In the genomic region with DNA sequence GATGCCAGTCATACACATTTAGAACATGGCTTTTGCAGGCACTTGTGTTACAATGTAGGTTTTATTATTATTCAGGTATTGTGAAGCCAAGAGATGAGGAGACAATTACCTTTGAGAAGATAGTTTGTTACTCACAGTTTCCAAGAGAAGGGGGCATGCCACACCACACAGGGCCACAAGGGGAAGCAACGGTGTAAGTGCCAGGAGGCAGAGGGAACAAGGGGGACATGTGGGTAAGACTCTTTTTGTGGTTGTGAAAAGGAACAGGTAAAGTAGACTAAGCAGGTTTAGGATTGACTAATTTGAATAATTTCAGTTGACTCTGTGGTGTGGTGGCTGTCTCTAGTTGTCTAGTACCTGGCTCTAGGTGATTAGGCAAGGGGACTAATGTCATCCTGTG, we compare ENCODE assay signal across 1 cellular context.
TF ChIP-seq lines count a peak whose summit lies in the region.

No MANE protein-coding gene starts in this region.

TF ChIP-seq in GM12878, 131 proteins besides CTCF, POLR2A, EP300 and RAD21:
- TF ChIP-seq CBX5 (IDR thresholded peaks at IDR 0.05; ENCODE audit: low read depth) = no peak
- no peak for TF ChIP-seq SPI1 (IDR thresholded peaks at IDR 0.05; ENCODE audit: borderline replicate concordance, insufficient read depth, low read depth, low read length)
- TF ChIP-seq, protein P1, sequence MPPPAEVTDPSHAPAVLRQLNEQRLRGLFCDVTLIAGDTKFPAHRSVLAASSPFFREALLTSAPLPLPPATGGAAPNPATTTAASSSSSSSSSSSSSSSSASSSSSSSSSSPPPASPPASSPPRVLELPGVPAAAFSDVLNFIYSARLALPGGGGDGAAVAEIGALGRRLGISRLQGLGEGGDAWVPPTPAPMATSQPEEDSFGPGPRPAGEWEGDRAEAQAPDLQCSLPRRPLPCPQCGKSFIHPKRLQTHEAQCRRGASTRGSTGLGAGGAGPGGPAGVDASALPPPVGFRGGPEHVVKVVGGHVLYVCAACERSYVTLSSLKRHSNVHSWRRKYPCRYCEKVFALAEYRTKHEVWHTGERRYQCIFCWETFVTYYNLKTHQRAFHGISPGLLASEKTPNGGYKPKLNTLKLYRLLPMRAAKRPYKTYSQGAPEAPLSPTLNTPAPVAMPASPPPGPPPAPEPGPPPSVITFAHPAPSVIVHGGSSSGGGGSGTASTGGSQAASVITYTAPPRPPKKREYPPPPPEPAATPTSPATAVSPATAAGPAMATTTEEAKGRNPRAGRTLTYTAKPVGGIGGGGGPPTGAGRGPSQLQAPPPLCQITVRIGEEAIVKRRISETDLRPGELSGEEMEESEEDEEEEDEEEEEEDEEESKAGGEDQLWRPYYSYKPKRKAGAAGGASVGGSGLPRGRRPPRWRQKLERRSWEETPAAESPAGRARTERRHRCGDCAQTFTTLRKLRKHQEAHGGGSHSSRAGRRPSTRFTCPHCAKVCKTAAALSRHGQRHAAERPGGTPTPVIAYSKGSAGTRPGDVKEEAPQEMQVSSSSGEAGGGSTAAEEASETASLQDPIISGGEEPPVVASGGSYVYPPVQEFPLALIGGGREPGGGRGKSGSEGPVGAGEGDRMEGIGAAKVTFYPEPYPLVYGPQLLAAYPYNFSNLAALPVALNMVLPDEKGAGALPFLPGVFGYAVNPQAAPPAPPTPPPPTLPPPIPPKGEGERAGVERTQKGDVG (CRISPR knock-in tag; IDR thresholded peaks at IDR 0.05) = no peak
- no peak for TF ChIP-seq ZNF24 (IDR thresholded peaks at IDR 0.05)
- TF ChIP-seq SMAD1 (IDR thresholded peaks at IDR 0.05; ENCODE audit: low read depth, partially characterized antibody) = no peak
- TF ChIP-seq POU2F2 (IDR thresholded peaks at IDR 0.05; ENCODE audit: borderline replicate concordance, low read depth, low read length) = no peak
- TF ChIP-seq SIN3A (IDR thresholded peaks at IDR 0.05; ENCODE audit: low read depth, low read length) = no peak
- TF ChIP-seq KDM1A (IDR thresholded peaks at IDR 0.05; ENCODE audit: borderline replicate concordance) = no peak
- TF ChIP-seq, protein P2, sequence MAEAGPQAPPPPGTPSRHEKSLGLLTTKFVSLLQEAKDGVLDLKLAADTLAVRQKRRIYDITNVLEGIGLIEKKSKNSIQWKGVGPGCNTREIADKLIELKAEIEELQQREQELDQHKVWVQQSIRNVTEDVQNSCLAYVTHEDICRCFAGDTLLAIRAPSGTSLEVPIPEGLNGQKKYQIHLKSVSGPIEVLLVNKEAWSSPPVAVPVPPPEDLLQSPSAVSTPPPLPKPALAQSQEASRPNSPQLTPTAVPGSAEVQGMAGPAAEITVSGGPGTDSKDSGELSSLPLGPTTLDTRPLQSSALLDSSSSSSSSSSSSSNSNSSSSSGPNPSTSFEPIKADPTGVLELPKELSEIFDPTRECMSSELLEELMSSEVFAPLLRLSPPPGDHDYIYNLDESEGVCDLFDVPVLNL (IDR thresholded peaks at IDR 0.05; ENCODE audit: low read depth, low read length) = no peak
- no peak for TF ChIP-seq EED (IDR thresholded peaks at IDR 0.05; ENCODE audit: low read depth)
- TF ChIP-seq KAT2A (conservative IDR thresholded peaks at IDR 0.05; ENCODE audit: control insufficient read depth, low read depth, low read length) = no peak
- no peak for TF ChIP-seq ZNF274 (IDR thresholded peaks at IDR 0.05; ENCODE audit: insufficient read depth, insufficient read length)
- no peak for TF ChIP-seq NFXL1 (IDR thresholded peaks at IDR 0.05; ENCODE audit: borderline replicate concordance)
- no peak for TF ChIP-seq MTA3 (IDR thresholded peaks at IDR 0.05; ENCODE audit: borderline replicate concordance, low read length)
- TF ChIP-seq TAF1 (IDR thresholded peaks at IDR 0.05; ENCODE audit: borderline replicate concordance, low read depth, low read length) = no peak
- no peak for TF ChIP-seq MEF2B (IDR thresholded peaks at IDR 0.05; ENCODE audit: partially characterized antibody, poor library complexity, severe bottlenecking)
- TF ChIP-seq SUZ12 (IDR thresholded peaks at IDR 0.05; ENCODE audit: unreplicated experiment) = no peak
- TF ChIP-seq, protein P3, sequence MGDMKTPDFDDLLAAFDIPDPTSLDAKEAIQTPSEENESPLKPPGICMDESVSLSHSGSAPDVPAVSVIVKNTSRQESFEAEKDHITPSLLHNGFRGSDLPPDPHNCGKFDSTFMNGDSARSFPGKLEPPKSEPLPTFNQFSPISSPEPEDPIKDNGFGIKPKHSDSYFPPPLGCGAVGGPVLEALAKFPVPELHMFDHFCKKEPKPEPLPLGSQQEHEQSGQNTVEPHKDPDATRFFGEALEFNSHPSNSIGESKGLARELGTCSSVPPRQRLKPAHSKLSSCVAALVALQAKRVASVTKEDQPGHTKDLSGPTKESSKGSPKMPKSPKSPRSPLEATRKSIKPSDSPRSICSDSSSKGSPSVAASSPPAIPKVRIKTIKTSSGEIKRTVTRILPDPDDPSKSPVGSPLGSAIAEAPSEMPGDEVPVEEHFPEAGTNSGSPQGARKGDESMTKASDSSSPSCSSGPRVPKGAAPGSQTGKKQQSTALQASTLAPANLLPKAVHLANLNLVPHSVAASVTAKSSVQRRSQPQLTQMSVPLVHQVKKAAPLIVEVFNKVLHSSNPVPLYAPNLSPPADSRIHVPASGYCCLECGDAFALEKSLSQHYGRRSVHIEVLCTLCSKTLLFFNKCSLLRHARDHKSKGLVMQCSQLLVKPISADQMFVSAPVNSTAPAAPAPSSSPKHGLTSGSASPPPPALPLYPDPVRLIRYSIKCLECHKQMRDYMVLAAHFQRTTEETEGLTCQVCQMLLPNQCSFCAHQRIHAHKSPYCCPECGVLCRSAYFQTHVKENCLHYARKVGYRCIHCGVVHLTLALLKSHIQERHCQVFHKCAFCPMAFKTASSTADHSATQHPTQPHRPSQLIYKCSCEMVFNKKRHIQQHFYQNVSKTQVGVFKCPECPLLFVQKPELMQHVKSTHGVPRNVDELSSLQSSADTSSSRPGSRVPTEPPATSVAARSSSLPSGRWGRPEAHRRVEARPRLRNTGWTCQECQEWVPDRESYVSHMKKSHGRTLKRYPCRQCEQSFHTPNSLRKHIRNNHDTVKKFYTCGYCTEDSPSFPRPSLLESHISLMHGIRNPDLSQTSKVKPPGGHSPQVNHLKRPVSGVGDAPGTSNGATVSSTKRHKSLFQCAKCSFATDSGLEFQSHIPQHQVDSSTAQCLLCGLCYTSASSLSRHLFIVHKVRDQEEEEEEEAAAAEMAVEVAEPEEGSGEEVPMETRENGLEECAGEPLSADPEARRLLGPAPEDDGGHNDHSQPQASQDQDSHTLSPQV (IDR thresholded peaks at IDR 0.05) = no peak
- no peak for TF ChIP-seq CHD2 (IDR thresholded peaks at IDR 0.05; ENCODE audit: borderline replicate concordance, low read depth, low read length)
- TF ChIP-seq, protein P4, sequence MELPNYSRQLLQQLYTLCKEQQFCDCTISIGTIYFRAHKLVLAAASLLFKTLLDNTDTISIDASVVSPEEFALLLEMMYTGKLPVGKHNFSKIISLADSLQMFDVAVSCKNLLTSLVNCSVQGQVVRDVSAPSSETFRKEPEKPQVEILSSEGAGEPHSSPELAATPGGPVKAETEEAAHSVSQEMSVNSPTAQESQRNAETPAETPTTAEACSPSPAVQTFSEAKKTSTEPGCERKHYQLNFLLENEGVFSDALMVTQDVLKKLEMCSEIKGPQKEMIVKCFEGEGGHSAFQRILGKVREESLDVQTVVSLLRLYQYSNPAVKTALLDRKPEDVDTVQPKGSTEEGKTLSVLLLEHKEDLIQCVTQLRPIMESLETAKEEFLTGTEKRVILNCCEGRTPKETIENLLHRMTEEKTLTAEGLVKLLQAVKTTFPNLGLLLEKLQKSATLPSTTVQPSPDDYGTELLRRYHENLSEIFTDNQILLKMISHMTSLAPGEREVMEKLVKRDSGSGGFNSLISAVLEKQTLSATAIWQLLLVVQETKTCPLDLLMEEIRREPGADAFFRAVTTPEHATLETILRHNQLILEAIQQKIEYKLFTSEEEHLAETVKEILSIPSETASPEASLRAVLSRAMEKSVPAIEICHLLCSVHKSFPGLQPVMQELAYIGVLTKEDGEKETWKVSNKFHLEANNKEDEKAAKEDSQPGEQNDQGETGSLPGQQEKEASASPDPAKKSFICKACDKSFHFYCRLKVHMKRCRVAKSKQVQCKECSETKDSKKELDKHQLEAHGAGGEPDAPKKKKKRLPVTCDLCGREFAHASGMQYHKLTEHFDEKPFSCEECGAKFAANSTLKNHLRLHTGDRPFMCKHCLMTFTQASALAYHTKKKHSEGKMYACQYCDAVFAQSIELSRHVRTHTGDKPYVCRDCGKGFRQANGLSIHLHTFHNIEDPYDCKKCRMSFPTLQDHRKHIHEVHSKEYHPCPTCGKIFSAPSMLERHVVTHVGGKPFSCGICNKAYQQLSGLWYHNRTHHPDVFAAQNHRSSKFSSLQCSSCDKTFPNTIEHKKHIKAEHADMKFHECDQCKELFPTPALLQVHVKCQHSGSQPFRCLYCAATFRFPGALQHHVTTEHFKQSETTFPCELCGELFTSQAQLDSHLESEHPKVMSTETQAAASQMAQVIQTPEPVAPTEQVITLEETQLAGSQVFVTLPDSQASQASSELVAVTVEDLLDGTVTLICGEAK (IDR thresholded peaks at IDR 0.05; ENCODE audit: borderline replicate concordance) = no peak
